8 cellular contexts compared by ENCODE assay signal in the genomic region with DNA sequence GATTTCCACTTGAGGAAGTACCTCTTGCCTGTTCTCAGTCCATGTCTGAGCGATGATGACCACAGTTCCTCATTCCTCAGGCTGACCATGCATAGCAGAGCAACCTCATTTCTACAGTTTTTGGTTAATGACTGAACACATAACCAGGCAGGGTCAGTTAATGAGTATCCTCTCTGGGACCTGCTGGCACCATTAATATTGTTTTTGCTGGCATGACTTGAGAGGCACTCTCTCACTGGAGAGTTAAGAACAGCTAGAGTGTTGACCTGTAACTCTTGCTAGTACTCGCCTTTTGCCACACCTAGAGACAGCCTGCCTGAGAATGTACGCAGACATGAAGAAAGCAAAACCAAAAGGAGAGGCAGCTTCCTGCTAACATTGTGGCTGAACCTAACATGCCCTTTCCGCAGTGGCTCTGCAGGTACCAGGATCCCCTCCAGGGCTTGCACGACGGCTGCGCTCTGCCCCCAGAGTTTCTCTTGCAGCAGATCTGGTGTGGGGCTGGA. TPM values are rescaled to one million over a fixed set of nuclear protein-coding genes. Genes with fewer than 3 reads are reported as not detected.
DNase-seq lines count a peak whose midpoint lies in the region; ATAC-seq and TF ChIP-seq lines count a peak whose summit lies in the region.

No MANE protein-coding gene starts in this region.

- intact Hi-C loops in posterior vena cava (cut with DNase I) = loop anchor here in 1 of 2 donors (1.0 kb wide), 1 partner anchor 10 kb away; no protein-coding TSS in a partner anchor

- H3K36me3 ChIP-seq in BJ (ENCODE audit: control insufficient read depth, insufficient read depth, low read length) = no peaks in the 10 kb centered on the region
- H3K36me3 ChIP-seq in esophagus (ENCODE audit: control insufficient read depth in 2 of 2, insufficient read depth in 2 of 2, low read length in 1 of 2) = no peaks in the 10 kb centered on the region

- POLR2A ChIA-PET in BJ (lab: Charles Lee) = no interaction called here

- no peak for TF ChIP-seq CTCF in BJ (IDR thresholded peaks at IDR 0.05; ENCODE audit: insufficient read depth, low read depth, low read length)

- ATAC-seq in GM19455 (IDR thresholded peaks at IDR 0.05; ENCODE audit: unreplicated experiment) (peak; percentile 86), HG03558 (IDR thresholded peaks at IDR 0.05; ENCODE audit: extremely low read depth, unreplicated experiment) (peak; percentile 65)

- H3K4me3 ChIP-seq in BJ (ENCODE audit: low read depth, low read length) (no peak overlapping the region), esophagus (ENCODE audit: low read depth in 1 of 2, low read length in 2 of 2) (peak overlapping the region in 1 of 2 donors; percentile 33)

- no peaks in the 10 kb centered on the region for H3K9me3 ChIP-seq in esophagus (ENCODE audit: control insufficient read depth in 2 of 2, insufficient read depth in 1 of 2, low read depth in 1 of 2, low read length in 1 of 2)

- H3K4me1 ChIP-seq in esophagus (ENCODE audit: control insufficient read depth in 2 of 2, insufficient read depth in 2 of 2, low read length in 1 of 2) = no peaks in the 10 kb centered on the region

- peak overlapping the region; percentile 86 to 87 for H3K27ac ChIP-seq in esophagus (ENCODE audit: low read depth in 2 of 2, low read length in 1 of 2)

- DNase-seq in BJ (ENCODE audit: low read depth) (peak; percentile 51), posterior vena cava (ENCODE audit: low spot score) (no peak), NCI-H1092 treated with DMSO at 0.1 percent for 48 hours (lab: John Stamatoyannopoulos, UW) (no peak)
- peak; percentile 41 to 50 for DNase-seq in activated CD4-positive, alpha-beta T cell treated with anti-CD3 and anti-CD28 coated beads, Interleukin-2, amount 50 U/mL, for 48 hours
- DNase-seq in stimulated activated CD4-positive, alpha-beta T cell treated with anti-CD3 and anti-CD28 coated beads, Interleukin-15, amount 100 ng/mL, for 24 hours = peak; percentile 57

- CTCF ChIA-PET in BJ (lab: Yijun Ruan, JAX) = interaction anchor here (1.1 to 1.6 kb wide), 5 partner anchors 16 to 108 kb away, joined by 3 to 5 read pairs (median 4); no protein-coding TSS in a partner anchor

- WGBS in esophagus, 2 donors = 42 to 44% methylated on average over 7 of the region's 7 CpGs

- no peaks in the 10 kb centered on the region for H3K27me3 ChIP-seq in BJ (ENCODE audit: control insufficient read depth, insufficient read depth, low read length)
- no peaks in the 10 kb centered on the region for H3K27me3 ChIP-seq in esophagus (ENCODE audit: control insufficient read depth in 1 of 2, insufficient read depth in 2 of 2, low read length in 2 of 2)

RNA-seq across cellular contexts. Expression of a gene that starts 23.9 kb away (rescaled TPM):
- polyA plus RNA-seq in BJ (2011; rRNA removed) = 5.6 and 9.0 TPM in 2 replicates
- polyA minus RNA-seq in BJ (2011; rRNA and poly(A)+ RNA removed) = 2.3 and 3.6 TPM in 2 replicates
- polyA plus RNA-seq in esophagus = 1 to 10 TPM; 2.5 to 3.6 TPM
- 1 to 10 TPM; 3.4 to 4.5 TPM for total RNA-seq in posterior vena cava

RNA-seq across cellular contexts. Expression of a gene that starts 24.0 kb away (rescaled TPM):
- polyA plus RNA-seq in BJ (2011; rRNA removed) (0.05 and 0.10 TPM in 2 replicates), esophagus (under 1 TPM; 0.04 to 0.07 TPM)
- polyA minus RNA-seq in BJ (2011; rRNA and poly(A)+ RNA removed) = 0.21 and 0.28 TPM in 2 replicates
- under 1 TPM; 0.38 to 0.51 TPM for total RNA-seq in posterior vena cava

RNA-seq across cellular contexts. Expression of a gene that starts 44.4 kb away (rescaled TPM):
- 1.1 and 1.7 TPM in 2 replicates for polyA plus RNA-seq in BJ (2011; rRNA removed)
- polyA minus RNA-seq in BJ (2011; rRNA and poly(A)+ RNA removed) = 0.71 and 0.77 TPM in 2 replicates
- 10 to 100 TPM; 26.0 to 26.5 TPM for polyA plus RNA-seq in esophagus
- under 1 TPM; 0.67 to 0.74 TPM for total RNA-seq in posterior vena cava

RNA-seq across cellular contexts. Expression of a gene that starts 51.4 kb away (rescaled TPM):
- polyA plus RNA-seq in BJ (2011; rRNA removed) (252 and 345 TPM in 2 replicates), esophagus (100 to 1,000 TPM in 1 of 2 donors, 10 to 100 TPM in 1; 57.9 to 100 TPM)
- polyA minus RNA-seq in BJ (2011; rRNA and poly(A)+ RNA removed) = 231 and 239 TPM in 2 replicates
- 100 to 1,000 TPM; 189 to 213 TPM for total RNA-seq in posterior vena cava

Comparison
In these comparisons a context has a peak if more than half of its experiments do, and no peak if none do; other contexts are left out.
1. DNase-seq: peak in BJ (single experiment), activated CD4-positive, alpha-beta T cell treated with anti-CD3 and anti-CD28 coated beads, Interleukin-2, amount 50 U/mL, for 48 hours (2 of 2) and stimulated activated CD4-positive, alpha-beta T cell treated with anti-CD3 and anti-CD28 coated beads, Interleukin-15, amount 100 ng/mL, for 24 hours (single experiment); none in posterior vena cava (single experiment) and NCI-H1092 treated with DMSO at 0.1 percent for 48 hours (single experiment).